In genomic region chr5:157516016-157516415, GRCh38 we compare ENCODE assay signal across 10 cellular contexts. TPM values are rescaled to one million over a fixed set of nuclear protein-coding genes. Genes with fewer than 3 reads are reported as not detected.
DNase-seq lines count a peak whose midpoint lies in the region; ATAC-seq, FAIRE-seq and TF ChIP-seq lines count a peak whose summit lies in the region.
"Had no signal": no experiment of that assay in that cellular context is flagged by ENCODE, and none has a peak within 500 bp of the region (broad histone marks: within the 10 kb centered on the region; RNA-seq: fewer than 3 reads in every experiment).

No MANE protein-coding gene starts in this region.

- H3K4me1 ChIP-seq in A549, result peaks cover 45% of the 10 kb centered on the region

- peak in 1 of 2 experiments; percentile 30 for DNase-seq in A549 (ENCODE audit: low read depth in 1 of 2, low spot score in 1 of 2)
- DNase-seq in HS-27A (ENCODE audit: low read depth), result peak; percentile 36
- DNase-seq in chondrocyte (ENCODE audit: low spot score), result no peak
- peak; percentile 25 for DNase-seq in nephron progenitor cell
- DNase-seq in cerebellar cortex (ENCODE audit: low spot score), result no peak
- no peak for DNase-seq in effector CD8-positive, alpha-beta T cell (lab: John Stamatoyannopoulos, UW)
- DNase-seq: NCI-H187 treated with DMSO at 0.1 percent for 48 hours had no signal

- no peak for TF ChIP-seq EP300 in A549 (IDR thresholded peaks at IDR 0.05)

- no peaks in the 10 kb centered on the region for H3K9me3 ChIP-seq in A549

- peak overlapping the region; percentile 60 for H3K4me2 ChIP-seq in A549

- H3K4me1 Mint-ChIP-seq in chondrocyte (ENCODE audit: low read depth) (peaks cover 60% of the 10 kb centered on the region), nephron progenitor cell (peaks cover 55% of the 10 kb centered on the region)

- H3K4me3 Mint-ChIP-seq in chondrocyte (ENCODE audit: unreplicated experiment), result no peak overlapping the region
- peak overlapping the region; percentile 50 for H3K4me3 Mint-ChIP-seq in nephron progenitor cell

- TF ChIP-seq POLR2A in A549 (IDR thresholded peaks at IDR 0.05; ENCODE audit: low read length), result no peak

- H3K9me3 Mint-ChIP-seq in chondrocyte (ENCODE audit: low read depth) (no peaks in the 10 kb centered on the region), nephron progenitor cell (no peaks in the 10 kb centered on the region)

- TF ChIP-seq CTCF in A549 (IDR thresholded peaks at IDR 0.05) (no peak), chondrocyte (IDR thresholded peaks at IDR 0.05) (no peak), nephron progenitor cell (IDR thresholded peaks at IDR 0.05) (no peak)

- no peaks in the 10 kb centered on the region for H3K27me3 Mint-ChIP-seq in chondrocyte (ENCODE audit: low read depth)
- peaks cover 6% of the 10 kb centered on the region for H3K27me3 Mint-ChIP-seq in nephron progenitor cell (ENCODE audit: low read depth, poor library complexity)

- ATAC-seq in A549 (peak; percentile 57 to 67; a peak in 5 of 6 replicates), HG03439 (IDR thresholded peaks at IDR 0.05; ENCODE audit: unreplicated experiment) (no peak), HG03159 (IDR thresholded peaks at IDR 0.05; ENCODE audit: unreplicated experiment) (no peak)

- peak overlapping the region; percentile 96 for H3K27ac Mint-ChIP-seq in chondrocyte (ENCODE audit: unreplicated experiment)
- peak overlapping the region; percentile 88 for H3K27ac Mint-ChIP-seq in nephron progenitor cell

- TF ChIP-seq RAD21 in A549 (conservative IDR thresholded peaks at IDR 0.05 in 1 of 2, IDR thresholded peaks at IDR 0.05 in 1 of 2), result no peak

- CTCF ChIA-PET in A549 (lab: Yijun Ruan, JAX), result interaction anchor here (2.0 to 2.3 kb wide), 3 partner anchors 39 to 228 kb away, joined by 6 to 8 read pairs (median 7); partner anchors contain the start of gene LSM11

- H3K36me3 Mint-ChIP-seq in chondrocyte (ENCODE audit: low read depth), result peaks cover 11% of the 10 kb centered on the region
- H3K36me3 Mint-ChIP-seq in nephron progenitor cell (ENCODE audit: low read depth), result peaks cover 27% of the 10 kb centered on the region

- FAIRE-seq in A549 (lab: Jason Lieb, UNC), result no peak
- FAIRE-seq: G401.6 had no signal

- 25% methylated on average over 3 of the region's 3 CpGs for WGBS in A549 (ENCODE audit: missing lambda C conversion rate)

- POLR2A ChIA-PET in A549 (lab: Yijun Ruan, JAX), result interaction anchor here (0.6 kb wide), 1 partner anchor 59 kb away, joined by 3 read pairs; no protein-coding TSS in a partner anchor

- peak overlapping the region; percentile 64 to 79 for H3K27ac ChIP-seq in A549

- no peak overlapping the region for H3K4me3 ChIP-seq in A549

TF ChIP-seq in A549, 52 proteins besides CTCF, POLR2A, EP300 and RAD21:
- TF ChIP-seq, protein P1, sequence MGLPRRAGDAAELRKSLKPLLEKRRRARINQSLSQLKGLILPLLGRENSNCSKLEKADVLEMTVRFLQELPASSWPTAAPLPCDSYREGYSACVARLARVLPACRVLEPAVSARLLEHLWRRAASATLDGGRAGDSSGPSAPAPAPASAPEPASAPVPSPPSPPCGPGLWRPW (IDR thresholded peaks at IDR 0.05), result no peak
- TF ChIP-seq FOSL2 (IDR thresholded peaks at IDR 0.05), result 0 out of 2 replicates have a peak, but pooled peaks have one; percentile 16
- no peak for TF ChIP-seq FOSL2 (CRISPR knock-in tag; IDR thresholded peaks at IDR 0.05)

RNA-seq across cellular contexts. Expression of gene NIPAL4, which starts 56.0 kb away (rescaled TPM):
- polyA plus RNA-seq in A549 (2011; rRNA removed), result 8.6 and 9.5 TPM in 2 replicates
- 7.3 and 10.2 TPM in 2 replicates for polyA plus RNA-seq in A549 (2012; cell fraction: cytosol; rRNA removed)
- 9.0 and 10.7 TPM in 2 replicates for polyA plus RNA-seq in A549 (2012; cell fraction: nucleus; rRNA removed)
- 8.8 to 10.2 TPM (median 8.9 TPM) in 3 replicates for polyA plus RNA-seq in A549 (2017; fragmentation: RNase III; extraction: RNeasy Plus Mini Kit Qiagen cat#74134 plus additional on column Dnase treatment)
- polyA minus RNA-seq in A549 (2011; rRNA and poly(A)+ RNA removed), result 9.1 and 13.1 TPM in 2 replicates
- 0.41 to 0.87 TPM (median 0.60 TPM) in 3 replicates for total RNA-seq in chondrocyte

RNA-seq across cellular contexts. Expression of gene ADAM19, which starts 59.6 kb away (rescaled TPM):
- polyA plus RNA-seq in A549 (2011; rRNA removed), result 7.7 and 9.7 TPM in 2 replicates
- polyA plus RNA-seq in A549 (2012; cell fraction: cytosol; rRNA removed), result 4.1 and 5.3 TPM in 2 replicates
- 7.5 and 9.8 TPM in 2 replicates for polyA plus RNA-seq in A549 (2012; cell fraction: nucleus; rRNA removed)
- polyA plus RNA-seq in A549 (2017; fragmentation: RNase III; extraction: RNeasy Plus Mini Kit Qiagen cat#74134 plus additional on column Dnase treatment), result 13.1 to 17.5 TPM (median 15.2 TPM) in 3 replicates
- 16.7 and 17.4 TPM in 2 replicates for polyA minus RNA-seq in A549 (2011; rRNA and poly(A)+ RNA removed)
- 43.5 to 125 TPM (median 125 TPM) in 3 replicates for total RNA-seq in chondrocyte

Comparison
In these comparisons a context has a peak if more than half of its experiments do, and no peak if none do; other contexts are left out.
1. ATAC-seq: peak in A549 (2 of 2); none in HG03439 (single experiment) and HG03159 (single experiment).
2. DNase-seq: peak in HS-27A (single experiment) and nephron progenitor cell (single experiment); none in chondrocyte (single experiment), cerebellar cortex (single experiment) and effector CD8-positive, alpha-beta T cell (single experiment).